ENCODE assay signal across 8 cellular contexts in the genomic region with DNA sequence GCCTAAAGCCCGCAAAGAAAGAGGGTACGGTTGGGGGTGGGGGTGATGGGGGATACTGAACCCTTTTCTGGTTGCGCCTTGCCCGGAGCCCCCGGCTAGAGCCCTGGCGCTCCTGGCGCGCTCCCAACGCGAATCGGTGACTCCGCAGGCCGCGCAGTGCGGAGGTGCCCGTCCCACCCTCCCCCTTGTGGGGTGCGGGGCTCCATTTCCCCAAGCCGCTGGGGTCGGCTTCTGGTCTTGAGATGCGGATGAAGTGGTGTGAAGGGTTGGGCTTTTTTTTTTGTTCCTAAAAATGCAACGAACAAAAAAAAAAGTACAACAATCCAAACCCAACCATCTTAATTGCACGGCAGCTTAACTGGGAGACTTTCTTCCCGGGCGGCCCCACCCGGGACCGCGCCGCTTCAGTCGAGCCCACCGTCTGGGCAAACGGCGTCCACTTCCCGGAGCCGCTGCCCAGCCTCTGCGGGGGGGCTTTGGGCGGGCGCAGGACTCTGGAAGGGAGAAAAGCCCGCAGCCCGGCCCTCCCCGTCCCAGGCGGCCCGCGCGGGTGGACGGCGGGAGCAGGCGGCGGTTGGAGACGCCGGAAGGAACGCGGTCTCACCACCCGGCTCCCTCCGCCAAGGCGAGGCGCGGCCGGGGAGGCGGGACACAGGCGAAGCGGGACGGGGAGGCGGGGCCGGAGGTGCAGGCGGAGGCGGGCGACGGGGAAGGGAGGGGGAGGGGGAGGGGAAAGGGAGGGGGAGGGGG. TPM values are rescaled to one million over a fixed set of nuclear protein-coding genes. Genes with fewer than 3 reads are reported as not detected.
DNase-seq lines count a peak whose midpoint lies in the region; ATAC-seq and TF ChIP-seq lines count a peak whose summit lies in the region.

No MANE protein-coding gene starts in this region.

- H3K36me3 Mint-ChIP-seq in nephron (ENCODE audit: low read depth) = peaks cover 30% of the 10 kb centered on the region

- H3K9me3 ChIP-seq in HUES64 (ENCODE audit: insufficient read depth, low read depth, low read length) = no peaks in the 10 kb centered on the region
- H3K9me3 ChIP-seq in RWPE2 (ENCODE audit: severe bottlenecking) = no peaks in the 10 kb centered on the region

- WGBS in HUES64 = 2% methylated on average over 56 of the region's 68 CpGs

- H3K27ac Mint-ChIP-seq in nephron = peak overlapping the region; percentile 91 to 97 (median 93)

- H3K4me3 Mint-ChIP-seq in nephron = peak overlapping the region; percentile 74 to 87 (median 85)

- H3K27me3 Mint-ChIP-seq in nephron (ENCODE audit: low read depth) = no peaks in the 10 kb centered on the region

- peaks cover 40% of the 10 kb centered on the region for H3K4me1 Mint-ChIP-seq in nephron

- H3K4me3 ChIP-seq in HUES64 (ENCODE audit: low read length) (peak overlapping the region; percentile 79), RWPE2 (ENCODE audit: severe bottlenecking) (peak overlapping the region; percentile 78), fibroblast of pulmonary artery (replicated peaks; ENCODE audit: low read depth, low read length) (peak overlapping the region; percentile 72)

- in situ Hi-C loops in Caki2 (cut with HindIII; ENCODE audit: low pct_unique_long_range_greater_than_20kb, low sequenced_read_pairs) = no loop called here

- peaks cover 28% of the 10 kb centered on the region for H3K36me3 ChIP-seq in HUES64 (ENCODE audit: insufficient read depth, low read length)
- H3K36me3 ChIP-seq in RWPE2 (ENCODE audit: low read depth) = peaks cover 38% of the 10 kb centered on the region

- ATAC-seq in GM21367 (IDR thresholded peaks at IDR 0.05; ENCODE audit: unreplicated experiment) = peak; percentile 52
- peak; percentile 79 for ATAC-seq in RWPE2 (ENCODE audit: low read depth)

- peak overlapping the region; percentile 92 for H3K27ac ChIP-seq in HUES64 (ENCODE audit: low read depth, low read length)
- peak overlapping the region; percentile 81 for H3K27ac ChIP-seq in RWPE2 (ENCODE audit: poor library complexity, severe bottlenecking)

- peak overlapping the region; percentile 87 for H3K9ac ChIP-seq in HUES64 (ENCODE audit: low read depth, low read length)

- H3K27me3 ChIP-seq in HUES64 (ENCODE audit: insufficient read depth, low read length) (peaks cover 13% of the 10 kb centered on the region), RWPE2 (ENCODE audit: insufficient read depth, poor library complexity, severe bottlenecking) (no peaks in the 10 kb centered on the region)

- peak; percentile 76 for DNase-seq in Caki2 (ENCODE audit: low read depth)
- DNase-seq in RWPE2 (ENCODE audit: low spot score) = peak; percentile 89
- DNase-seq in activated T-helper 9 cell treated with anti-CD3 and anti-CD28 coated beads, Interleukin-2, amount 50 U/mL, for 16 hours (ENCODE audit: low read depth) = peak; percentile 81
- DNase-seq in fibroblast of pulmonary artery (ENCODE audit: low read depth) = peak; percentile 95
- DNase-seq in stimulated activated naive CD4-positive, alpha-beta T cell (lab: John Stamatoyannopoulos, UW) = peak; percentile 68 to 84 (median 80)

- H3K4me1 ChIP-seq in HUES64 (ENCODE audit: insufficient read depth, low read length) (peaks cover 31% of the 10 kb centered on the region), RWPE2 (ENCODE audit: insufficient read depth, poor library complexity, severe bottlenecking) (peaks cover 18% of the 10 kb centered on the region)

- H3K9me3 Mint-ChIP-seq in nephron = no peaks in the 10 kb centered on the region

- TF ChIP-seq CTCF in RWPE2 (IDR thresholded peaks at IDR 0.05; ENCODE audit: poor library complexity, severe bottlenecking) (no peak), fibroblast of pulmonary artery (IDR thresholded peaks at IDR 0.05; ENCODE audit: low read length, missing control alignments) (no peak), nephron (IDR thresholded peaks at IDR 0.05; ENCODE audit: unreplicated experiment in 3 of 3) (no peak)

RNA-seq across cellular contexts. Expression of a gene that starts 0.5 kb away (rescaled TPM):
- total RNA-seq in Caki2 (2014; rRNA removed; shearing (Covaris generic); ENCODE audit: low replicate concordance) = 5.2 and 11.4 TPM in 2 replicates
- polyA plus RNA-seq in HUES64 (2013, experiment 1 of 2) = 28.6 TPM
- 30.4 TPM for polyA plus RNA-seq in HUES64 (2013, experiment 2 of 2)

RNA-seq across cellular contexts. Expression of a gene that starts 18.9 kb away (rescaled TPM):
- total RNA-seq in Caki2 (2014; rRNA removed; shearing (Covaris generic); ENCODE audit: low replicate concordance) = 1.2 TPM in 1 of 2 replicates, not detected in the other
- 1.1 TPM for polyA plus RNA-seq in HUES64 (2013, experiment 1 of 2)
- polyA plus RNA-seq in HUES64 (2013, experiment 2 of 2) = not detected

Comparison
In these comparisons a context has a peak if more than half of its experiments do, and no peak if none do; other contexts are left out.
1. Peak in every context shown above with its lines: DNase-seq, ATAC-seq, H3K4me3 ChIP-seq and H3K27ac ChIP-seq.